ENCODE assay signal across 1 cellular context in the genomic region with DNA sequence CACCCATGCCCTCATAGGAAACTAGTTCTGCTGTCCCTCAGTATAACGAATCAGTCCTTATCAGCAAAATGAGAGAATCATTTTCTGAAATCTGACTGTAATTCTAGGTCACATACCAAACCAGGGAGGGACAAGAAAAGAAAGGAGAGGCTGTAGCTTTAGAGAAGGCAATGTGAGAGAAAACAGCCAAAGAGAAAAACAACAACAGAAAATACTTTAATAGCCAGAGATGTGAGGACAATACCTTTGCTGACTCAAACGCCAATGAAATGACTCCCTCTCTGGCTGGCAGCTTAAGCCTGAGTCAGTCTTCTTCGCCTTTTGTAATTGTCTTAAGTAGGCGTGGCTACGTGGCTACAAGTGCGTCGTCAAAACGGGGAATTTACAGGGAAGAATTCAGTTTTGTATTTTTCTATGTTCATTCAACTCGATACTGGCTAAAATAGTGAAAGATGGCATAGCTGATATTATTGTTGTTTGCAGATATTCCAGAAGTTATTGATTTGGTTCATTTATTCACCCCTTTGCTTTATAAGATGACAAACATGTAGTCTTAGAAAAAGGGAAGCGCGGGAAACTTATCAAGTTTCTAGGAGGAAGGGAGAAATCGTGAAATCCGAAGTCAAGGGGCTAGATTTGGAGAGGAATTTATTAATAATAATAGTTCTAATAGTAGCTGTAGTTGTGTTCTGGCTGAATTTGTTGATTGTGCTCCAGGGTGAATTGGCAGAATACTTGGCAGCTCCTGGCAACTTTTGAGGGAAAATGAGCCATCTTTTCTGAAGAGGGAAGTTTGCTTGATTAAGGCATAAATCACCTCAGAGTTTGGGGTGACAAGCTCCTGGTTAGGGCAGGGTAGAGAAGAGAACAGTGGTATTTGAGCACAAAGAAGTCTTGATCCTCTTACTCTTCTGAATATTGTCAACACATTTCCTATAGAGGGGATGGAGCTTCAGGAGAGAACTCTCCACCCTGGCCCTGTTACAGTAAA.
TF ChIP-seq lines count a peak whose summit lies in the region.

A gene with protein sequence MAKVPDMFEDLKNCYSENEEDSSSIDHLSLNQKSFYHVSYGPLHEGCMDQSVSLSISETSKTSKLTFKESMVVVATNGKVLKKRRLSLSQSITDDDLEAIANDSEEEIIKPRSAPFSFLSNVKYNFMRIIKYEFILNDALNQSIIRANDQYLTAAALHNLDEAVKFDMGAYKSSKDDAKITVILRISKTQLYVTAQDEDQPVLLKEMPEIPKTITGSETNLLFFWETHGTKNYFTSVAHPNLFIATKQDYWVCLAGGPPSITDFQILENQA (minus strand): TSS at position 295 of the 991 bp plus-strand sequence. CDS start 723 bp downstream, outside the sequence.

TF ChIP-seq in SK-N-SH, 30 proteins besides CTCF, POLR2A, EP300 and RAD21 (continued from another document):
- TF ChIP-seq, protein P1, sequence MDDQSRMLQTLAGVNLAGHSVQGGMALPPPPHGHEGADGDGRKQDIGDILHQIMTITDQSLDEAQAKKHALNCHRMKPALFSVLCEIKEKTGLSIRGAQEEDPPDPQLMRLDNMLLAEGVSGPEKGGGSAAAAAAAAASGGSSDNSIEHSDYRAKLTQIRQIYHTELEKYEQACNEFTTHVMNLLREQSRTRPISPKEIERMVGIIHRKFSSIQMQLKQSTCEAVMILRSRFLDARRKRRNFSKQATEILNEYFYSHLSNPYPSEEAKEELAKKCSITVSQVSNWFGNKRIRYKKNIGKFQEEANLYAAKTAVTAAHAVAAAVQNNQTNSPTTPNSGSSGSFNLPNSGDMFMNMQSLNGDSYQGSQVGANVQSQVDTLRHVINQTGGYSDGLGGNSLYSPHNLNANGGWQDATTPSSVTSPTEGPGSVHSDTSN (IDR thresholded peaks at IDR 0.05) = no peak
- TF ChIP-seq FOXJ3 (CRISPR knock-in tag; IDR thresholded peaks at IDR 0.05) (no peak), SIN3A (IDR thresholded peaks at IDR 0.05; ENCODE audit: borderline replicate concordance, low read depth, low read length) (no peak), GABPA (IDR thresholded peaks at IDR 0.05; ENCODE audit: low read depth) (no peak), EZH2phosphoT487 (IDR thresholded peaks at IDR 0.05; ENCODE audit: borderline replicate concordance, low read depth) (no peak), POLR2AphosphoS5 (IDR thresholded peaks at IDR 0.05; ENCODE audit: low read depth, low read length) (no peak), ELF1 (IDR thresholded peaks at IDR 0.05) (no peak), NFIC (IDR thresholded peaks at IDR 0.05; ENCODE audit: borderline replicate concordance) (no peak)
